In genomic region chr16:85279874-85280545, GRCh38 we compare ENCODE assay signal across 1 cellular context.
TF ChIP-seq lines count a peak whose summit lies in the region.

No MANE protein-coding gene starts in this region.

TF ChIP-seq in K562, 482 proteins besides CTCF, POLR2A, EP300 and RAD21 (continued from another document):
- TF ChIP-seq PATZ1 (CRISPR knock-in tag; IDR thresholded peaks at IDR 0.05; ENCODE audit: borderline replicate concordance) (no peak), ZFP36 (IDR thresholded peaks at IDR 0.05; ENCODE audit: low read depth, low read length, partially characterized antibody) (no peak), NFIC (IDR thresholded peaks at IDR 0.05) (peak; percentile 37; the same call in 1 of the 2 replicates), IFI16 (CRISPR knock-in tag; IDR thresholded peaks at IDR 0.05) (no peak), POLR2G (IDR thresholded peaks at IDR 0.05; ENCODE audit: low read depth, low read length) (no peak), NFXL1 (CRISPR knock-in tag; IDR thresholded peaks at IDR 0.05) (no peak)
